In genomic region chrX:40513012-40513411, GRCh38 we compare ENCODE assay signal across 1 cellular context.
A peak's percentile ranks its signal among the peaks of the same experiment; 100 is the strongest.
TF ChIP-seq lines count a peak whose summit lies in the region.

No MANE protein-coding gene starts in this region.

TF ChIP-seq in HepG2, 621 proteins besides CTCF, POLR2A, EP300 and RAD21 (continued from another document and continues in another):
- TF ChIP-seq PRDM10 (CRISPR knock-in tag; IDR thresholded peaks at IDR 0.05; ENCODE audit: low read depth): peak; percentile 19; the same call in 1 of the 2 replicates
- TF ChIP-seq ZNF142 (CRISPR knock-in tag; IDR thresholded peaks at IDR 0.05): 0 out of 2 replicates have a peak, but pooled peaks have one; percentile 72
- TF ChIP-seq ZNF446 (CRISPR knock-in tag; IDR thresholded peaks at IDR 0.05): no peak
- peak; percentile 92; the same call in 1 of the 2 replicates for TF ChIP-seq ZNF292 (CRISPR knock-in tag; IDR thresholded peaks at IDR 0.05; ENCODE audit: borderline replicate concordance, low read depth)
- TF ChIP-seq ZNF691 (CRISPR knock-in tag; IDR thresholded peaks at IDR 0.05; ENCODE audit: borderline replicate concordance, low read depth): no peak; the same call in 1 of the 2 replicates
- TF ChIP-seq TBX2 (CRISPR knock-in tag; IDR thresholded peaks at IDR 0.05; ENCODE audit: borderline replicate concordance): peak; percentile 49; the same call in 1 of the 2 replicates
- no peak for TF ChIP-seq HNF1A (IDR thresholded peaks at IDR 0.05; ENCODE audit: low read depth)
- peak; percentile 30; the same call in 1 of the 2 replicates for TF ChIP-seq HNF1A (CRISPR knock-in tag; IDR thresholded peaks at IDR 0.05; ENCODE audit: borderline replicate concordance)
- peak; percentile 19; the same call in 1 of the 2 replicates for TF ChIP-seq THRA (CRISPR knock-in tag; IDR thresholded peaks at IDR 0.05; ENCODE audit: borderline replicate concordance)
- peak; percentile 70 for TF ChIP-seq FOXP4 (CRISPR knock-in tag; IDR thresholded peaks at IDR 0.05)
- TF ChIP-seq KLF11 (CRISPR knock-in tag; IDR thresholded peaks at IDR 0.05): no peak
- TF ChIP-seq ZNF782 (CRISPR knock-in tag; IDR thresholded peaks at IDR 0.05; ENCODE audit: borderline replicate concordance): peak; percentile 71; the same call in 1 of the 2 replicates
- no peak for TF ChIP-seq U2AF1 (optimal IDR thresholded peaks at IDR 0.05; ENCODE audit: low read depth, low read length)
- TF ChIP-seq ZBTB7B (CRISPR knock-in tag; IDR thresholded peaks at IDR 0.05): peak; percentile 30; the same call in 1 of the 2 replicates
- TF ChIP-seq ZNF746 (CRISPR knock-in tag; IDR thresholded peaks at IDR 0.05): peak; percentile 54; the same call in 1 of the 2 replicates
- TF ChIP-seq CEBPB (IDR thresholded peaks at IDR 0.05; ENCODE audit: borderline replicate concordance, low read depth, low read length): peak; percentile 77
- no peak for TF ChIP-seq ZBTB26 (CRISPR knock-in tag; IDR thresholded peaks at IDR 0.05; ENCODE audit: borderline replicate concordance)
- peak; percentile 45; the same call in 1 of the 2 replicates for TF ChIP-seq CREM (IDR thresholded peaks at IDR 0.05)
- no peak for TF ChIP-seq CREM (CRISPR knock-in tag; IDR thresholded peaks at IDR 0.05)
- TF ChIP-seq ADNP (CRISPR knock-in tag; IDR thresholded peaks at IDR 0.05): no peak
- TF ChIP-seq NFKBIZ (CRISPR knock-in tag; IDR thresholded peaks at IDR 0.05): no peak
- no peak for TF ChIP-seq GLI4 (CRISPR knock-in tag; IDR thresholded peaks at IDR 0.05; ENCODE audit: borderline replicate concordance)
- peak; percentile 94 for TF ChIP-seq HNF4A (CRISPR knock-in tag; IDR thresholded peaks at IDR 0.05)
- TF ChIP-seq ZNF552 (CRISPR knock-in tag; IDR thresholded peaks at IDR 0.05; ENCODE audit: borderline replicate concordance): no peak
- no peak for TF ChIP-seq HOXA9 (CRISPR knock-in tag; IDR thresholded peaks at IDR 0.05; ENCODE audit: borderline replicate concordance)
- no peak for TF ChIP-seq ZXDC (CRISPR knock-in tag; IDR thresholded peaks at IDR 0.05)
- TF ChIP-seq YY1 (IDR thresholded peaks at IDR 0.05; ENCODE audit: insufficient read depth, insufficient replicate concordance, low read depth, low read length): peak; percentile 16
- peak; percentile 60; the same call in 1 of the 2 replicates for TF ChIP-seq EHMT2 (IDR thresholded peaks at IDR 0.05; ENCODE audit: borderline replicate concordance, low read depth, low read length)
